In the genomic region with DNA sequence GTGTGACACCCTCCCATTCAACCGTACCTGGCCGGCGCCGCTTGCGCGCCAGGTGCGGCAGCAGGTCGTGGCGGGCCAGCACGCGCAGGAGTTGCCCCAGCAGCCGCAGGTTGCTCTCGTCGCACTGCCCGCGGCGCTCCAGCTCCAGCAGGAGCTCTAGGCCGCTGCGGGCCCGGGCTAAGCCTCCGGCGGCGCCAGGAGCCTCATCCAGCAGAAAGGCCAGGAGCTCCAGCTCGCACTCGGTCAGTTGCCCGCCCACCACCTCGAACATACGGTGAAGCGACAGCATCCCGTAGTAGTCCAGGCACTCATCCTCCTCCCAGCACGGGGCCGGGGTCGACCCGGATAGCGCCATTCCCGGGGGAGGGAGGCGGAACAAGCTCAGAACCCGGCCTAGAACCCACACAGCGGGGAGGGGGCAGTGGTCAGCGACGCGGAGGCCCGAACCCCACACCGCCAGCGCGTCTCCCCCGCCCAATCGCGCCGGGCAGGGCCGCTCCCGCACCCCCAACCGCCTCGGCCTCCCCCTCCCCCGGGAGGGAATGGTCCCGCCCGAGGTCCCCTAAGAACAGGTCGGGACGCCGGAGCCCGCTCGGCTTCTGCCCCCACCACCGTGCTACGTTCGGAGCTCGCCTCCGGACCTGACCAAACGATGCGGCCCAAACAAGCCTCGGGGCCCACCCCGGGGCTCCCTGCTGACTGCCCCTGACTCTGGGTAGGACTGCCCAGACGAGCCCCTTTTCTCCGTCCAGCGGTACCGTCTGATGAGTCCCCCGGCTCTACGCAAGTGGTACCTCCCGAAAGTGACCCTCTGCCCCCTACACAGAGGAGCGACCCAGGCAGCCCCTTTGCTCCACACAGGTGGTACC, we compare ENCODE assay signal across 8 cellular contexts. TPM values are rescaled to one million over a fixed set of nuclear protein-coding genes. Genes with fewer than 3 reads are reported as not detected.
DNase-seq lines count a peak whose midpoint lies in the region; ATAC-seq and TF ChIP-seq lines count a peak whose summit lies in the region.

No MANE protein-coding gene starts in this region.

- no peaks in the 10 kb centered on the region for H3K9me3 Mint-ChIP-seq in activated naive CD8-positive, alpha-beta T cell treated with anti-CD3 and anti-CD28 coated beads, Interleukin-2, amount 50 U/mL, for 24 hours
- H3K9me3 Mint-ChIP-seq in progenitor cell of endocrine pancreas (ENCODE audit: low read depth), result no peaks in the 10 kb centered on the region

- no peak for TF ChIP-seq CTCF in HFF-Myc (IDR thresholded peaks at IDR 0.05; ENCODE audit: low read depth, low read length, missing control alignments)
- no peak for TF ChIP-seq CTCF in progenitor cell of endocrine pancreas (IDR thresholded peaks at IDR 0.05; ENCODE audit: unreplicated experiment)

- peak; percentile 21 for DNase-seq in DMS53 treated with DMSO at 0.1 percent for 48 hours (lab: John Stamatoyannopoulos, UW; ENCODE audit: unreplicated experiment)
- DNase-seq in HFF-Myc (ENCODE audit: extremely low read depth, low read depth), result no peak
- DNase-seq in NCI-H526 treated with DMSO at 0.1 percent for 48 hours (lab: John Stamatoyannopoulos, UW), result peak; percentile 64
- DNase-seq in activated naive CD8-positive, alpha-beta T cell treated with anti-CD3 and anti-CD28 coated beads, Interleukin-2, amount 50 U/mL, for 24 hours, result peak; percentile 42
- peak; percentile 64 for DNase-seq in left ventricle myocardium superior
- peak; percentile 46 for DNase-seq in progenitor cell of endocrine pancreas (ENCODE audit: low spot score, unreplicated experiment)
- DNase-seq in inferior parietal cortex (ENCODE audit: extremely low spot score), result no peak
- no peak for DNase-seq in amniotic stem cell (lab: John Stamatoyannopoulos, UW)

- peak overlapping the region; percentile 86 for H3K4me3 ChIP-seq in HFF-Myc (replicated peaks; ENCODE audit: low read depth, low read length)

- intact Hi-C loops in left ventricle myocardium superior (cut with micrococcal nuclease), result no loop called here

- peak overlapping the region; percentile 96 for H3K4me3 Mint-ChIP-seq in activated naive CD8-positive, alpha-beta T cell treated with anti-CD3 and anti-CD28 coated beads, Interleukin-2, amount 50 U/mL, for 24 hours
- H3K4me3 Mint-ChIP-seq in progenitor cell of endocrine pancreas (ENCODE audit: low read depth), result peak overlapping the region; percentile 90

- peaks cover 3% of the 10 kb centered on the region for H3K27me3 Mint-ChIP-seq in activated naive CD8-positive, alpha-beta T cell treated with anti-CD3 and anti-CD28 coated beads, Interleukin-2, amount 50 U/mL, for 24 hours
- H3K27me3 Mint-ChIP-seq in progenitor cell of endocrine pancreas, result no peaks in the 10 kb centered on the region

- no peak for ATAC-seq in activated naive CD8-positive, alpha-beta T cell treated with anti-CD3 and anti-CD28 coated beads, Interleukin-2, amount 50 U/mL, for 24 hours
- ATAC-seq in left ventricle myocardium superior, result peak; percentile 23

- H3K27ac Mint-ChIP-seq in activated naive CD8-positive, alpha-beta T cell treated with anti-CD3 and anti-CD28 coated beads, Interleukin-2, amount 50 U/mL, for 24 hours, result peak overlapping the region; percentile 94
- H3K27ac Mint-ChIP-seq in progenitor cell of endocrine pancreas, result peak overlapping the region; percentile 98

- peaks cover 74% of the 10 kb centered on the region for H3K4me1 Mint-ChIP-seq in activated naive CD8-positive, alpha-beta T cell treated with anti-CD3 and anti-CD28 coated beads, Interleukin-2, amount 50 U/mL, for 24 hours
- H3K4me1 Mint-ChIP-seq in progenitor cell of endocrine pancreas (ENCODE audit: low read depth), result peaks cover 34% of the 10 kb centered on the region

- peaks cover 19% of the 10 kb centered on the region for H3K36me3 Mint-ChIP-seq in activated naive CD8-positive, alpha-beta T cell treated with anti-CD3 and anti-CD28 coated beads, Interleukin-2, amount 50 U/mL, for 24 hours (ENCODE audit: low read depth)
- H3K36me3 Mint-ChIP-seq in progenitor cell of endocrine pancreas (ENCODE audit: insufficient read depth), result peaks cover 6% of the 10 kb centered on the region

RNA-seq across cellular contexts. Expression of a gene that starts 0.6 kb away (rescaled TPM):
- total RNA-seq in left ventricle myocardium superior (17.2 TPM), progenitor cell of endocrine pancreas (35.7 and 38.3 TPM in 2 replicates)

RNA-seq across cellular contexts. Expression of a gene that starts 3.2 kb away (rescaled TPM):
- total RNA-seq in left ventricle myocardium superior (6.7 TPM), progenitor cell of endocrine pancreas (17.6 and 21.1 TPM in 2 replicates)

RNA-seq across cellular contexts. Expression of a gene that starts 25.5 kb away (rescaled TPM):
- 40.0 TPM for total RNA-seq in left ventricle myocardium superior
- 53.0 and 54.7 TPM in 2 replicates for total RNA-seq in progenitor cell of endocrine pancreas

RNA-seq across cellular contexts. Expression of a gene that starts 38.0 kb away (rescaled TPM):
- total RNA-seq in left ventricle myocardium superior (46.0 TPM), progenitor cell of endocrine pancreas (106 and 111 TPM in 2 replicates)

RNA-seq across cellular contexts. Expression of a gene that starts 52.2 kb away (rescaled TPM):
- total RNA-seq in left ventricle myocardium superior (37.1 TPM), progenitor cell of endocrine pancreas (86.0 and 87.2 TPM in 2 replicates)

Comparison
In these comparisons a context has a peak if more than half of its experiments do, and no peak if none do; other contexts are left out.
1. DNase-seq: peak in DMS53 treated with DMSO at 0.1 percent for 48 hours (single experiment), NCI-H526 treated with DMSO at 0.1 percent for 48 hours (single experiment), activated naive CD8-positive, alpha-beta T cell treated with anti-CD3 and anti-CD28 coated beads, Interleukin-2, amount 50 U/mL, for 24 hours (single experiment), left ventricle myocardium superior (single experiment) and progenitor cell of endocrine pancreas (single experiment); none in HFF-Myc (single experiment), inferior parietal cortex (single experiment) and amniotic stem cell (single experiment).